ENCODE assay signal across 1 cellular context in the genomic region with DNA sequence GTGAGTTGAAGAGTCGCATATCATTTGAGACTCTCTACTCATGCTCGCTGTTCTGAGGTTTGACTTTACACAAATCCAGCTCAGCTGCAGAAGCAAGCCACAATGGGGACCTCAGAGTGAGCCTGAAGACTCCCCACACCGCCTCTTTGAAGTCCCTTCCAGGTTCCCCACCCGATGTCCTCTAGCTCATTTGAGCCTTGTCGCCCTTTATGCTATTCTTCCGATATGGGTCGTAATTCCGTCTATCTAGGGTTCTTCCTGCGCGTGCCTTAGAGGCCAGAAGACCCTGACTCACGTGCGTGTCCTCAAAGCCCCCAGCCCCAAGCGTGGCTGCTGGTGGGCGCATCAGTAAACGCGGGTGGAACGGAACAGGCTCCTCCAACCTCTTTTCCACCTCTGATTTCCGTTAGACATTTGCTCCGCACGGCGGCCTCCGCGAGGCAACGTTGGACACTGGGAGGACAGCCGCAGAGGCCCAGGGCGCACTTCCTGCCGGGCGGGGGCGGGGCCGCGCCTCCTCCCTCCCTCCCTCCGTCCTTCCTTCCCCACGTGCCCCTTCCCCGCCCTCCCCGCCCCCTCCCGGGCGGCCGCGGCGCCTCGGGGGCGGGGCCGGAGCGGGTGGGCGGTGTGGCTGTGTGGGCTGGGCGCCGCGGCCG.
A peak's percentile ranks its signal among the peaks of the same experiment; 100 is the strongest.
TF ChIP-seq lines count a peak whose summit lies in the region.

A gene with protein sequence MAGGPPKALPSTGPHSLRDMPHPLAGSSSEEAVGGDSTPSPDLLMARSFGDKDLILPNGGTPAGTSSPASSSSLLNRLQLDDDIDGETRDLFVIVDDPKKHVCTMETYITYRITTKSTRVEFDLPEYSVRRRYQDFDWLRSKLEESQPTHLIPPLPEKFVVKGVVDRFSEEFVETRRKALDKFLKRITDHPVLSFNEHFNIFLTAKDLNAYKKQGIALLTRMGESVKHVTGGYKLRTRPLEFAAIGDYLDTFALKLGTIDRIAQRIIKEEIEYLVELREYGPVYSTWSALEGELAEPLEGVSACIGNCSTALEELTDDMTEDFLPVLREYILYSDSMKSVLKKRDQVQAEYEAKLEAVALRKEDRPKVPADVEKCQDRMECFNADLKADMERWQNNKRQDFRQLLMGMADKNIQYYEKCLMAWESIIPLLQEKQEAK (plus strand): TSS at position 650 of the 656 bp plus-strand sequence. CDS start 242 bp downstream, outside the sequence.

TF ChIP-seq in HepG2, 621 proteins besides CTCF, POLR2A, EP300 and RAD21 (continued from another document and continues in another):
- TF ChIP-seq, protein P1, sequence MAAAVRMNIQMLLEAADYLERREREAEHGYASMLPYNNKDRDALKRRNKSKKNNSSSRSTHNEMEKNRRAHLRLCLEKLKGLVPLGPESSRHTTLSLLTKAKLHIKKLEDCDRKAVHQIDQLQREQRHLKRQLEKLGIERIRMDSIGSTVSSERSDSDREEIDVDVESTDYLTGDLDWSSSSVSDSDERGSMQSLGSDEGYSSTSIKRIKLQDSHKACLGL (CRISPR knock-in tag; IDR thresholded peaks at IDR 0.05), result peak; percentile 52; the same call in 1 of the 2 replicates
- TF ChIP-seq FOXO1 (CRISPR knock-in tag; IDR thresholded peaks at IDR 0.05) (peak; percentile 37; the same call in 1 of the 2 replicates), SMYD3 (CRISPR knock-in tag; IDR thresholded peaks at IDR 0.05) (no peak), XRCC5 (optimal IDR thresholded peaks at IDR 0.05; ENCODE audit: low read length) (peak; percentile 59), XBP1 (CRISPR knock-in tag; IDR thresholded peaks at IDR 0.05) (no peak), ZNF878 (CRISPR knock-in tag; IDR thresholded peaks at IDR 0.05) (no peak), MATR3 (CRISPR knock-in tag; IDR thresholded peaks at IDR 0.05) (no peak), ZNF564 (CRISPR knock-in tag; IDR thresholded peaks at IDR 0.05) (no peak), ZNF614 (CRISPR knock-in tag; IDR thresholded peaks at IDR 0.05; ENCODE audit: borderline replicate concordance) (peak; percentile 83), DPF2 (CRISPR knock-in tag; IDR thresholded peaks at IDR 0.05; ENCODE audit: borderline replicate concordance, low read depth) (no peak), GABPB1 (CRISPR knock-in tag; IDR thresholded peaks at IDR 0.05) (peak; percentile 92), RELA (CRISPR knock-in tag; IDR thresholded peaks at IDR 0.05) (no peak), POGZ (CRISPR knock-in tag; IDR thresholded peaks at IDR 0.05) (peak; percentile 92), KAT7 (CRISPR knock-in tag; IDR thresholded peaks at IDR 0.05; ENCODE audit: borderline replicate concordance) (0 out of 2 replicates have a peak, but pooled peaks have one; percentile 78), ZFP90 (CRISPR knock-in tag; IDR thresholded peaks at IDR 0.05; ENCODE audit: borderline replicate concordance) (no peak), FOXK2 (IDR thresholded peaks at IDR 0.05) (no peak), ATAD3A (CRISPR knock-in tag; IDR thresholded peaks at IDR 0.05) (no peak), SNRNP70 (IDR thresholded peaks at IDR 0.05; ENCODE audit: low read depth, low read length) (no peak), ZNF776 (CRISPR knock-in tag; IDR thresholded peaks at IDR 0.05) (peak; percentile 78; the same call in 1 of the 2 replicates), ZNF510 (CRISPR knock-in tag; IDR thresholded peaks at IDR 0.05; ENCODE audit: low read depth) (no peak), PHF21A (CRISPR knock-in tag; IDR thresholded peaks at IDR 0.05) (no peak), MAFF (IDR thresholded peaks at IDR 0.05; ENCODE audit: low read depth, low read length) (no peak), ETV6 (CRISPR knock-in tag; conservative IDR thresholded peaks at IDR 0.05) (peak; percentile 70), ZC3H4 (CRISPR knock-in tag; IDR thresholded peaks at IDR 0.05; ENCODE audit: borderline replicate concordance) (no peak), ISL2 (CRISPR knock-in tag; IDR thresholded peaks at IDR 0.05) (peak; percentile 32; the same call in 1 of the 2 replicates), AGO2 (optimal IDR thresholded peaks at IDR 0.05; ENCODE audit: low read depth, low read length) (no peak), ETV5 (CRISPR knock-in tag; IDR thresholded peaks at IDR 0.05; ENCODE audit: borderline replicate concordance) (peak; percentile 94), BCL6 (CRISPR knock-in tag; IDR thresholded peaks at IDR 0.05) (peak; percentile 60), ZNF207 (IDR thresholded peaks at IDR 0.05; ENCODE audit: borderline replicate concordance) (no peak)
- TF ChIP-seq, protein P2, sequence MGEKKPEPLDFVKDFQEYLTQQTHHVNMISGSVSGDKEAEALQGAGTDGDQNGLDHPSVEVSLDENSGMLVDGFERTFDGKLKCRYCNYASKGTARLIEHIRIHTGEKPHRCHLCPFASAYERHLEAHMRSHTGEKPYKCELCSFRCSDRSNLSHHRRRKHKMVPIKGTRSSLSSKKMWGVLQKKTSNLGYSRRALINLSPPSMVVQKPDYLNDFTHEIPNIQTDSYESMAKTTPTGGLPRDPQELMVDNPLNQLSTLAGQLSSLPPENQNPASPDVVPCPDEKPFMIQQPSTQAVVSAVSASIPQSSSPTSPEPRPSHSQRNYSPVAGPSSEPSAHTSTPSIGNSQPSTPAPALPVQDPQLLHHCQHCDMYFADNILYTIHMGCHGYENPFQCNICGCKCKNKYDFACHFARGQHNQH (CRISPR knock-in tag; IDR thresholded peaks at IDR 0.05), result peak; percentile 42
- TF ChIP-seq, protein P3, sequence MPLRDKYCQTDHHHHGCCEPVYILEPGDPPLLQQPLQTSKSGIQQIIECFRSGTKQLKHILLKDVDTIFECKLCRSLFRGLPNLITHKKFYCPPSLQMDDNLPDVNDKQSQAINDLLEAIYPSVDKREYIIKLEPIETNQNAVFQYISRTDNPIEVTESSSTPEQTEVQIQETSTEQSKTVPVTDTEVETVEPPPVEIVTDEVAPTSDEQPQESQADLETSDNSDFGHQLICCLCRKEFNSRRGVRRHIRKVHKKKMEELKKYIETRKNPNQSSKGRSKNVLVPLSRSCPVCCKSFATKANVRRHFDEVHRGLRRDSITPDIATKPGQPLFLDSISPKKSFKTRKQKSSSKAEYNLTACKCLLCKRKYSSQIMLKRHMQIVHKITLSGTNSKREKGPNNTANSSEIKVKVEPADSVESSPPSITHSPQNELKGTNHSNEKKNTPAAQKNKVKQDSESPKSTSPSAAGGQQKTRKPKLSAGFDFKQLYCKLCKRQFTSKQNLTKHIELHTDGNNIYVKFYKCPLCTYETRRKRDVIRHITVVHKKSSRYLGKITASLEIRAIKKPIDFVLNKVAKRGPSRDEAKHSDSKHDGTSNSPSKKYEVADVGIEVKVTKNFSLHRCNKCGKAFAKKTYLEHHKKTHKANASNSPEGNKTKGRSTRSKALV (CRISPR knock-in tag; IDR thresholded peaks at IDR 0.05), result no peak
- TF ChIP-seq, protein P4, sequence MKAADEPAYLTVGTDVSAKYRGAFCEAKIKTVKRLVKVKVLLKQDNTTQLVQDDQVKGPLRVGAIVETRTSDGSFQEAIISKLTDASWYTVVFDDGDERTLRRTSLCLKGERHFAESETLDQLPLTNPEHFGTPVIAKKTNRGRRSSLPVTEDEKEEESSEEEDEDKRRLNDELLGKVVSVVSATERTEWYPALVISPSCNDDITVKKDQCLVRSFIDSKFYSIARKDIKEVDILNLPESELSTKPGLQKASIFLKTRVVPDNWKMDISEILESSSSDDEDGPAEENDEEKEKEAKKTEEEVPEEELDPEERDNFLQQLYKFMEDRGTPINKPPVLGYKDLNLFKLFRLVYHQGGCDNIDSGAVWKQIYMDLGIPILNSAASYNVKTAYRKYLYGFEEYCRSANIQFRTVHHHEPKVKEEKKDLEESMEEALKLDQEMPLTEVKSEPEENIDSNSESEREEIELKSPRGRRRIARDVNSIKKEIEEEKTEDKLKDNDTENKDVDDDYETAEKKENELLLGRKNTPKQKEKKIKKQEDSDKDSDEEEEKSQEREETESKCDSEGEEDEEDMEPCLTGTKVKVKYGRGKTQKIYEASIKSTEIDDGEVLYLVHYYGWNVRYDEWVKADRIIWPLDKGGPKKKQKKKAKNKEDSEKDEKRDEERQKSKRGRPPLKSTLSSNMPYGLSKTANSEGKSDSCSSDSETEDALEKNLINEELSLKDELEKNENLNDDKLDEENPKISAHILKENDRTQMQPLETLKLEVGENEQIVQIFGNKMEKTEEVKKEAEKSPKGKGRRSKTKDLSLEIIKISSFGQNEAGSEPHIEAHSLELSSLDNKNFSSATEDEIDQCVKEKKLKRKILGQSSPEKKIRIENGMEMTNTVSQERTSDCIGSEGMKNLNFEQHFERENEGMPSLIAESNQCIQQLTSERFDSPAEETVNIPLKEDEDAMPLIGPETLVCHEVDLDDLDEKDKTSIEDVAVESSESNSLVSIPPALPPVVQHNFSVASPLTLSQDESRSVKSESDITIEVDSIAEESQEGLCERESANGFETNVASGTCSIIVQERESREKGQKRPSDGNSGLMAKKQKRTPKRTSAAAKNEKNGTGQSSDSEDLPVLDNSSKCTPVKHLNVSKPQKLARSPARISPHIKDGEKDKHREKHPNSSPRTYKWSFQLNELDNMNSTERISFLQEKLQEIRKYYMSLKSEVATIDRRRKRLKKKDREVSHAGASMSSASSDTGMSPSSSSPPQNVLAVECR (CRISPR knock-in tag; IDR thresholded peaks at IDR 0.05; ENCODE audit: borderline replicate concordance), result peak; percentile 59; the same call in 1 of the 2 replicates
- TF ChIP-seq, protein P5, sequence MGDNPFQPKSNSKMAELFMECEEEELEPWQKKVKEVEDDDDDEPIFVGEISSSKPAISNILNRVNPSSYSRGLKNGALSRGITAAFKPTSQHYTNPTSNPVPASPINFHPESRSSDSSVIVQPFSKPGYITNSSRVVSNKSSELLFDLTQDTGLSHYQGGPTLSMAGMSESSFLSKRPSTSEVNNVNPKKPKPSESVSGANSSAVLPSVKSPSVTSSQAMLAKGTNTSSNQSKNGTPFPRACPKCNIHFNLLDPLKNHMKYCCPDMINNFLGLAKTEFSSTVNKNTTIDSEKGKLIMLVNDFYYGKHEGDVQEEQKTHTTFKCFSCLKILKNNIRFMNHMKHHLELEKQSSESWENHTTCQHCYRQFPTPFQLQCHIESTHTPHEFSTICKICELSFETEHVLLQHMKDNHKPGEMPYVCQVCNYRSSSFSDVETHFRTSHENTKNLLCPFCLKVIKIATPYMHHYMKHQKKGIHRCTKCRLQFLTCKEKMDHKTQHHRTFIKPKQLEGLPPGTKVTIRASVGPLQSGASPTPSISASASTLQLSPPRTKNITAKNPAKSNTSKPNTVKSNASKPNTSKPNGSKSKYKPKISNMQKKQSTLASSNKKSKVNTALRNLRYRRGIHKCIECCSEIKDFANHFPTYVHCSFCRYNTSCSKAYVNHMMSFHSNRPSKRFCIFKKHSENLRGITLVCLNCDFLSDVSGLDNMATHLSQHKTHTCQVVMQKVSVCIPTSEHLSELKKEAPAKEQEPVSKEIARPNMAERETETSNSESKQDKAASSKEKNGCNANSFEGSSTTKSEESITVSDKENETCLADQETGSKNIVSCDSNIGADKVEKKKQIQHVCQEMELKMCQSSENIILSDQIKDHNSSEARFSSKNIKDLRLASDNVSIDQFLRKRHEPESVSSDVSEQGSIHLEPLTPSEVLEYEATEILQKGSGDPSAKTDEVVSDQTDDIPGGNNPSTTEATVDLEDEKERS (CRISPR knock-in tag; IDR thresholded peaks at IDR 0.05), result no peak
- TF ChIP-seq, protein P6, sequence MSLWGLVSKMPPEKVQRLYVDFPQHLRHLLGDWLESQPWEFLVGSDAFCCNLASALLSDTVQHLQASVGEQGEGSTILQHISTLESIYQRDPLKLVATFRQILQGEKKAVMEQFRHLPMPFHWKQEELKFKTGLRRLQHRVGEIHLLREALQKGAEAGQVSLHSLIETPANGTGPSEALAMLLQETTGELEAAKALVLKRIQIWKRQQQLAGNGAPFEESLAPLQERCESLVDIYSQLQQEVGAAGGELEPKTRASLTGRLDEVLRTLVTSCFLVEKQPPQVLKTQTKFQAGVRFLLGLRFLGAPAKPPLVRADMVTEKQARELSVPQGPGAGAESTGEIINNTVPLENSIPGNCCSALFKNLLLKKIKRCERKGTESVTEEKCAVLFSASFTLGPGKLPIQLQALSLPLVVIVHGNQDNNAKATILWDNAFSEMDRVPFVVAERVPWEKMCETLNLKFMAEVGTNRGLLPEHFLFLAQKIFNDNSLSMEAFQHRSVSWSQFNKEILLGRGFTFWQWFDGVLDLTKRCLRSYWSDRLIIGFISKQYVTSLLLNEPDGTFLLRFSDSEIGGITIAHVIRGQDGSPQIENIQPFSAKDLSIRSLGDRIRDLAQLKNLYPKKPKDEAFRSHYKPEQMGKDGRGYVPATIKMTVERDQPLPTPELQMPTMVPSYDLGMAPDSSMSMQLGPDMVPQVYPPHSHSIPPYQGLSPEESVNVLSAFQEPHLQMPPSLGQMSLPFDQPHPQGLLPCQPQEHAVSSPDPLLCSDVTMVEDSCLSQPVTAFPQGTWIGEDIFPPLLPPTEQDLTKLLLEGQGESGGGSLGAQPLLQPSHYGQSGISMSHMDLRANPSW (CRISPR knock-in tag; IDR thresholded peaks at IDR 0.05; ENCODE audit: borderline replicate concordance), result no peak
- TF ChIP-seq, protein P7, sequence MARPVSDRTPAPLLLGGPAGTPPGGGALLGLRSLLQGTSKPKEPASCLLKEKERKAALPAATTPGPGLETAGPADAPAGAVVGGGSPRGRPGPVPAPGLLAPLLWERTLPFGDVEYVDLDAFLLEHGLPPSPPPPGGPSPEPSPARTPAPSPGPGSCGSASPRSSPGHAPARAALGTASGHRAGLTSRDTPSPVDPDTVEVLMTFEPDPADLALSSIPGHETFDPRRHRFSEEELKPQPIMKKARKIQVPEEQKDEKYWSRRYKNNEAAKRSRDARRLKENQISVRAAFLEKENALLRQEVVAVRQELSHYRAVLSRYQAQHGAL (CRISPR knock-in tag; IDR thresholded peaks at IDR 0.05; ENCODE audit: not compliant biosample characterization), result no peak
- TF ChIP-seq, protein P8, sequence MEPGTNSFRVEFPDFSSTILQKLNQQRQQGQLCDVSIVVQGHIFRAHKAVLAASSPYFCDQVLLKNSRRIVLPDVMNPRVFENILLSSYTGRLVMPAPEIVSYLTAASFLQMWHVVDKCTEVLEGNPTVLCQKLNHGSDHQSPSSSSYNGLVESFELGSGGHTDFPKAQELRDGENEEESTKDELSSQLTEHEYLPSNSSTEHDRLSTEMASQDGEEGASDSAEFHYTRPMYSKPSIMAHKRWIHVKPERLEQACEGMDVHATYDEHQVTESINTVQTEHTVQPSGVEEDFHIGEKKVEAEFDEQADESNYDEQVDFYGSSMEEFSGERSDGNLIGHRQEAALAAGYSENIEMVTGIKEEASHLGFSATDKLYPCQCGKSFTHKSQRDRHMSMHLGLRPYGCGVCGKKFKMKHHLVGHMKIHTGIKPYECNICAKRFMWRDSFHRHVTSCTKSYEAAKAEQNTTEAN (CRISPR knock-in tag; conservative IDR thresholded peaks at IDR 0.05), result no peak
- TF ChIP-seq, protein P9, sequence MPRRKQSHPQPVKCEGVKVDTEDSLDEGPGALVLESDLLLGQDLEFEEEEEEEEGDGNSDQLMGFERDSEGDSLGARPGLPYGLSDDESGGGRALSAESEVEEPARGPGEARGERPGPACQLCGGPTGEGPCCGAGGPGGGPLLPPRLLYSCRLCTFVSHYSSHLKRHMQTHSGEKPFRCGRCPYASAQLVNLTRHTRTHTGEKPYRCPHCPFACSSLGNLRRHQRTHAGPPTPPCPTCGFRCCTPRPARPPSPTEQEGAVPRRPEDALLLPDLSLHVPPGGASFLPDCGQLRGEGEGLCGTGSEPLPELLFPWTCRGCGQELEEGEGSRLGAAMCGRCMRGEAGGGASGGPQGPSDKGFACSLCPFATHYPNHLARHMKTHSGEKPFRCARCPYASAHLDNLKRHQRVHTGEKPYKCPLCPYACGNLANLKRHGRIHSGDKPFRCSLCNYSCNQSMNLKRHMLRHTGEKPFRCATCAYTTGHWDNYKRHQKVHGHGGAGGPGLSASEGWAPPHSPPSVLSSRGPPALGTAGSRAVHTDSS (CRISPR knock-in tag; conservative IDR thresholded peaks at IDR 0.05), result no peak
